Comparison of ENCODE assay signal across 10 cellular contexts in the genomic region with DNA sequence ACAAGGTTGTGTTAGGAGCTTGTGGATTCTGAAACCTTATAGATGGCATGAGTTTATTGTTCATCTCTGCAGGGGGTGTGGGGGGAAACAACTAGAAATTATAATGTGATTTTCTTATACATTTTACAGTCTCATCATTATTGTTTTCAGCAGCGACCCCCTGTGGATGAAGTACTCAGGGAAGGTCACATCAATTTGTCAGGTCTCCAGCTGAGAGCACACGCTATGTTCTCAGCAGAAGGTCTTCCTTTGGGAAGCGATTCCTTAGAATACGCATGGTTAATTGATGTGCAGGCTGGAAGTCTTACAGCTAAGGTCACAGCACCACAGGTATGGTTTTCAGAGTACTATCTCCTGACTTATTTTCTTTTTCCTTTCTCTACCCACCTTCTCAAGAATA.
DNase-seq lines count a peak whose midpoint lies in the region; ATAC-seq and TF ChIP-seq lines count a peak whose summit lies in the region.
"Had no signal": no experiment of that assay in that cellular context is flagged by ENCODE, and none has a peak within 500 bp of the region (broad histone marks: within the 10 kb centered on the region; RNA-seq: fewer than 3 reads in every experiment).

No MANE protein-coding gene starts in this region.

- no peaks in the 10 kb centered on the region for H3K4me1 ChIP-seq in Panc1 (ENCODE audit: control insufficient read depth, insufficient read depth, low read length)
- H3K4me1 ChIP-seq: SJCRH30 had no signal

- H3K9me3 ChIP-seq in Panc1 (ENCODE audit: control insufficient read depth, insufficient read depth, low read depth, low read length): no peaks in the 10 kb centered on the region
- H3K9me3 ChIP-seq: SJCRH30, spleen had no signal

- H3K27ac ChIP-seq in Panc1 (ENCODE audit: low read length): no peak overlapping the region
- H3K27ac ChIP-seq: SJCRH30, spleen had no signal

- in situ Hi-C loops in Panc1 (cut with HindIII; ENCODE audit: low pct_unique_long_range_greater_than_20kb, low sequenced_read_pairs): no loop called here

- DNase-seq in AG09309 (ENCODE audit: low read depth) (no peak), Panc1 (ENCODE audit: low read depth, low spot score) (no peak), fibroblast of peridontal ligament (ENCODE audit: extremely low read depth) (peak; percentile 34), C1 segment of cervical spinal cord (lab: John Stamatoyannopoulos, UW) (no peak), GM20000 (ENCODE audit: low spot score) (no peak), omental fat pad (ENCODE audit: low spot score) (no peak)
- no peak for DNase-seq in activated T-cell treated with anti-CD3 and anti-CD28 coated beads, Interleukin-2, amount 50 U/mL, for 1 hour
- DNase-seq: spleen had no signal

- H3K27me3 ChIP-seq in Panc1 (ENCODE audit: control insufficient read depth, insufficient read depth, low read length): no peaks in the 10 kb centered on the region
- H3K27me3 ChIP-seq: SJCRH30, spleen had no signal

- TF ChIP-seq CTCF in AG09309 (IDR thresholded peaks at IDR 0.05; ENCODE audit: control insufficient read depth, insufficient read depth, low read depth, low read length, missing control alignments) (peak; percentile 30), GM12873 (IDR thresholded peaks at IDR 0.05; ENCODE audit: insufficient read depth, low read depth, low read length, missing control alignments) (peak; percentile 44), Panc1 (IDR thresholded peaks at IDR 0.05) (peak; percentile 31), GM20000 (IDR thresholded peaks at IDR 0.05; ENCODE audit: extremely low read depth, missing control alignments) (no peak), omental fat pad (IDR thresholded peaks at IDR 0.05) (no peak)

- H3K4me3 ChIP-seq in AG09309 (ENCODE audit: control insufficient read depth, low read depth, low read length) (no peak overlapping the region), Panc1 (ENCODE audit: low read depth in 2 of 2, low read length in 2 of 2) (no peak overlapping the region)
- H3K4me3 ChIP-seq: SJCRH30, spleen had no signal

- POLR2A ChIA-PET in Panc1 (lab: Charles Lee): no interaction called here

- no TSS peak for BruUV-seq in Panc1 (replicated peaks; lab: Mats Ljungman, UMichigan)

- ATAC-seq in Panc1 (no peak), omental fat pad (ENCODE audit: low FRiP score) (no peak)

- CTCF ChIA-PET in Panc1 (lab: Charles Lee): no interaction called here

- intact Hi-C loops in Panc1 (cut with micrococcal nuclease; ENCODE audit: unreplicated experiment): no loop called here

- no peaks in the 10 kb centered on the region; the same call in 1 of the 2 replicates for H3K36me3 ChIP-seq in Panc1 (ENCODE audit: control insufficient read depth, insufficient read depth, low read length)

Comparison
In these comparisons a context has a peak if more than half of its experiments do, and no peak if none do; other contexts are left out.
1. CTCF ChIP-seq: peak in AG09309 (single experiment), GM12873 (single experiment) and Panc1 (single experiment); none in GM20000 (single experiment) and omental fat pad (0 of 3).